ENCODE assay signal across 34 cellular contexts in the genomic region with DNA sequence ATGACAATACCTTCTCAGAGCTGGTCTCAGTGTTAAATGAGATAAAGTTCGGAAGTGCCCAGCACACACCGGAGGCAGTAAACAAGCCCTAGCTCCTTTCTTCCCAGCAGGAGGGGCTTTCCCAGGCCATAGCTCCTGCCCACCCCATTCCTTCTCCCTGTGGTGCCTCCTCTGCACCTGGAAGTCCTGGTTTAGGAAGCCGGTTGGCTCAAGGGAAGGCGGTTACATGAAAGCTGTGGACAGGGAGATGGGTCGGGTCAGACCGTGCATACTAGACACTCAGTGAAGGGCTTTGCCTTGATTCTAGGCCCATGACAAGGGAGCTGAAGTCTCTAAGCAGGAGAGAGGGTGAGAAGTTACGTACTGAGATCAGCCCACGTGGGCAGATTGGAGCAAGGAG. TPM values are rescaled to one million over a fixed set of nuclear protein-coding genes. Genes with fewer than 3 reads are reported as not detected.
"Had no signal": no experiment of that assay in that cellular context is flagged by ENCODE, and none has a peak within 500 bp of the region (broad histone marks: within the 10 kb centered on the region; RNA-seq: fewer than 3 reads in every experiment).

No MANE protein-coding gene starts in this region.

- ATAC-seq: activated CD4-positive, alpha-beta T cell treated with anti-CD3 and anti-CD28 coated beads for 36 hours; activated CD8-positive, alpha-beta memory T cell treated with anti-CD3 and anti-CD28 coated beads, Interleukin-2, amount 10 ng/mL, durations not matched to agents 7 days and 5 days; activated CD8-positive, alpha-beta T cell treated with anti-CD3 and anti-CD28 coated beads, Interleukin-2, amount 10 ng/mL, durations not matched to agents 7 days and 5 days; activated naive CD4-positive, alpha-beta T cell treated with anti-CD3 and anti-CD28 coated beads, Interleukin-2, amount 50 U/mL, for 72 hours; activated T-cell treated with anti-CD3 and anti-CD28 coated beads, Interleukin-2, amount 50 U/mL, for 72 hours; foreskin keratinocyte; gastrocnemius medialis; heart left ventricle; T-helper 17 cell had no signal

- H3K4me3 ChIP-seq: coronary artery, dorsolateral prefrontal cortex, esophagus muscularis mucosa, gastrocnemius medialis, heart left ventricle had no signal

- DNase-seq: activated CD4-positive, alpha-beta memory T cell treated with anti-CD3 and anti-CD28 coated beads for 36 hours; activated CD4-positive, alpha-beta T cell treated with anti-CD3 and anti-CD28 coated beads for 36 hours; activated CD4-positive, alpha-beta T cell treated with anti-CD3 and anti-CD28 coated beads, Interleukin-2, amount 10 ng/mL, durations not matched to agents 24 days and 14 days; activated CD4-positive, CD25-positive, alpha-beta regulatory T cell; activated CD4-positive, CD25-positive, alpha-beta regulatory T cell treated with anti-CD3 and anti-CD28 coated beads, Interleukin-2, amount 50 U/mL, for 72 hours; activated CD8-positive, alpha-beta memory T cell treated with anti-CD3 and anti-CD28 coated beads, Interleukin-2, amount 10 ng/mL, durations not matched to agents 7 days and 5 days; activated CD8-positive, alpha-beta memory T cell treated with anti-CD3 and anti-CD28 coated beads, Interleukin-2, amount 50 U/mL, for 4 hours; activated CD8-positive, alpha-beta T cell treated with anti-CD3 and anti-CD28 coated beads, Interleukin-2, amount 10 ng/mL, durations not matched to agents 7 days and 5 days; activated gamma-delta T cell; activated naive CD4-positive, alpha-beta T cell; activated naive CD4-positive, alpha-beta T cell treated with anti-CD3 and anti-CD28 coated beads, Interleukin-2, amount 10 ng/mL, durations not matched to agents 7 days and 5 days; activated naive CD8-positive, alpha-beta T cell treated with anti-CD3 and anti-CD28 coated beads, Interleukin-2, amount 10 ng/mL, durations not matched to agents 7 days and 5 days; activated T-cell treated with anti-CD3 and anti-CD28 coated beads, Interleukin-2, amount 50 U/mL, for 24 hours; activated T-cell treated with anti-CD3 and anti-CD28 coated beads, Interleukin-2, amount 50 U/mL, for 72 hours; brain microvascular endothelial cell; dorsolateral prefrontal cortex; effector memory CD4-positive, alpha-beta T cell; erythroblast; foreskin keratinocyte; gastrocnemius medialis; glutamatergic neuron; heart left ventricle; T-helper 1 cell; T-helper 17 cell; T1000; WERI-Rb-1 had no signal

- H3K4me1 ChIP-seq: foreskin keratinocyte, gastrocnemius medialis had no signal

- H3K4me3 Mint-ChIP-seq: activated CD4-positive, alpha-beta memory T cell treated with anti-CD3 and anti-CD28 coated beads for 36 hours; activated CD4-positive, alpha-beta T cell treated with anti-CD3 and anti-CD28 coated beads for 36 hours; activated CD4-positive, alpha-beta T cell treated with anti-CD3 and anti-CD28 coated beads, Interleukin-2, amount 10 ng/mL, durations not matched to agents 24 days and 14 days; activated CD8-positive, alpha-beta memory T cell treated with anti-CD3 and anti-CD28 coated beads, Interleukin-2, amount 10 ng/mL, durations not matched to agents 7 days and 5 days; activated CD8-positive, alpha-beta T cell treated with anti-CD3 and anti-CD28 coated beads, Interleukin-2, amount 10 ng/mL, durations not matched to agents 7 days and 5 days; activated naive CD4-positive, alpha-beta T cell treated with anti-CD3 and anti-CD28 coated beads, Interleukin-2, amount 10 ng/mL, durations not matched to agents 7 days and 5 days; activated naive CD8-positive, alpha-beta T cell treated with anti-CD3 and anti-CD28 coated beads, Interleukin-2, amount 10 ng/mL, durations not matched to agents 7 days and 5 days; activated T-cell treated with anti-CD3 and anti-CD28 coated beads, Interleukin-2, amount 50 U/mL, for 24 hours; activated T-cell treated with anti-CD3 and anti-CD28 coated beads, Interleukin-2, amount 50 U/mL, for 72 hours; central memory CD8-positive, alpha-beta T cell; dendritic cell treated with granulocyte-macrophage colony-stimulating factor and Interleukin-4, amounts not matched to agents 40 ng/mL and 50 ng/mL, for 4 days; T-helper 17 cell; T-helper 2 cell treated with Interferon-gamma antibody and Interleukin-4, amounts not matched to agents 5 μg/mL and 100 μg/mL, for 36 hours had no signal

- H3K9me3 Mint-ChIP-seq: activated CD4-positive, alpha-beta memory T cell treated with anti-CD3 and anti-CD28 coated beads for 36 hours; activated CD4-positive, alpha-beta T cell treated with anti-CD3 and anti-CD28 coated beads, Interleukin-2, amount 10 ng/mL, durations not matched to agents 24 days and 14 days; activated naive CD4-positive, alpha-beta T cell treated with anti-CD3 and anti-CD28 coated beads, Interleukin-2, amount 10 ng/mL, durations not matched to agents 7 days and 5 days; activated naive CD4-positive, alpha-beta T cell treated with anti-CD3 and anti-CD28 coated beads, Interleukin-2, amount 50 U/mL, for 72 hours; activated naive CD8-positive, alpha-beta T cell treated with anti-CD3 and anti-CD28 coated beads, Interleukin-2, amount 10 ng/mL, durations not matched to agents 7 days and 5 days; activated T-cell treated with anti-CD3 and anti-CD28 coated beads, Interleukin-2, amount 50 U/mL, for 24 hours; activated T-cell treated with anti-CD3 and anti-CD28 coated beads, Interleukin-2, amount 50 U/mL, for 72 hours; central memory CD8-positive, alpha-beta T cell; dendritic cell treated with granulocyte-macrophage colony-stimulating factor and Interleukin-4, amounts not matched to agents 40 ng/mL and 50 ng/mL, for 4 days; T-helper 2 cell treated with Interferon-gamma antibody and Interleukin-4, amounts not matched to agents 5 μg/mL and 100 μg/mL, for 36 hours had no signal

- H3K27ac ChIP-seq: brain microvascular endothelial cell, coronary artery, dorsolateral prefrontal cortex, esophagus muscularis mucosa, foreskin keratinocyte, gastrocnemius medialis, heart left ventricle, WERI-Rb-1 had no signal

- FAIRE-seq: astrocyte, bronchial epithelial cell had no signal

- H3K27ac Mint-ChIP-seq: activated CD4-positive, alpha-beta memory T cell treated with anti-CD3 and anti-CD28 coated beads for 36 hours; activated CD4-positive, alpha-beta T cell treated with anti-CD3 and anti-CD28 coated beads for 36 hours; activated CD4-positive, alpha-beta T cell treated with anti-CD3 and anti-CD28 coated beads, Interleukin-2, amount 10 ng/mL, durations not matched to agents 24 days and 14 days; activated CD8-positive, alpha-beta memory T cell treated with anti-CD3 and anti-CD28 coated beads, Interleukin-2, amount 10 ng/mL, durations not matched to agents 7 days and 5 days; activated CD8-positive, alpha-beta T cell treated with anti-CD3 and anti-CD28 coated beads, Interleukin-2, amount 10 ng/mL, durations not matched to agents 7 days and 5 days; activated naive CD4-positive, alpha-beta T cell treated with anti-CD3 and anti-CD28 coated beads, Interleukin-2, amount 10 ng/mL, durations not matched to agents 7 days and 5 days; activated naive CD4-positive, alpha-beta T cell treated with anti-CD3 and anti-CD28 coated beads, Interleukin-2, amount 50 U/mL, for 72 hours; activated naive CD8-positive, alpha-beta T cell treated with anti-CD3 and anti-CD28 coated beads, Interleukin-2, amount 10 ng/mL, durations not matched to agents 7 days and 5 days; activated T-cell treated with anti-CD3 and anti-CD28 coated beads, Interleukin-2, amount 50 U/mL, for 24 hours; activated T-cell treated with anti-CD3 and anti-CD28 coated beads, Interleukin-2, amount 50 U/mL, for 72 hours; dendritic cell treated with granulocyte-macrophage colony-stimulating factor and Interleukin-4, amounts not matched to agents 40 ng/mL and 50 ng/mL, for 4 days; T-helper 17 cell; T-helper 2 cell treated with Interferon-gamma antibody and Interleukin-4, amounts not matched to agents 5 μg/mL and 100 μg/mL, for 36 hours had no signal

- H3K9me3 ChIP-seq: esophagus muscularis mucosa, gastrocnemius medialis, heart left ventricle had no signal

- H3K27me3 ChIP-seq: brain microvascular endothelial cell, esophagus muscularis mucosa, gastrocnemius medialis, heart left ventricle had no signal

- H3K4me1 Mint-ChIP-seq: activated CD4-positive, alpha-beta T cell treated with anti-CD3 and anti-CD28 coated beads for 36 hours; activated CD4-positive, alpha-beta T cell treated with anti-CD3 and anti-CD28 coated beads, Interleukin-2, amount 10 ng/mL, durations not matched to agents 24 days and 14 days; activated CD8-positive, alpha-beta memory T cell treated with anti-CD3 and anti-CD28 coated beads, Interleukin-2, amount 10 ng/mL, durations not matched to agents 7 days and 5 days; activated naive CD4-positive, alpha-beta T cell treated with anti-CD3 and anti-CD28 coated beads, Interleukin-2, amount 10 ng/mL, durations not matched to agents 7 days and 5 days; activated naive CD8-positive, alpha-beta T cell treated with anti-CD3 and anti-CD28 coated beads, Interleukin-2, amount 10 ng/mL, durations not matched to agents 7 days and 5 days; central memory CD8-positive, alpha-beta T cell; T-helper 17 cell had no signal

- H3K36me3 ChIP-seq: brain microvascular endothelial cell, WERI-Rb-1 had no signal

- H3K36me3 Mint-ChIP-seq: activated CD4-positive, alpha-beta memory T cell treated with anti-CD3 and anti-CD28 coated beads for 36 hours; activated CD8-positive, alpha-beta memory T cell treated with anti-CD3 and anti-CD28 coated beads, Interleukin-2, amount 10 ng/mL, durations not matched to agents 7 days and 5 days; activated naive CD4-positive, alpha-beta T cell treated with anti-CD3 and anti-CD28 coated beads, Interleukin-2, amount 10 ng/mL, durations not matched to agents 7 days and 5 days; activated naive CD4-positive, alpha-beta T cell treated with anti-CD3 and anti-CD28 coated beads, Interleukin-2, amount 50 U/mL, for 72 hours; activated naive CD8-positive, alpha-beta T cell treated with anti-CD3 and anti-CD28 coated beads, Interleukin-2, amount 10 ng/mL, durations not matched to agents 7 days and 5 days had no signal

RNA-seq across cellular contexts. Expression of gene BEND7, which starts 8.6 kb away (rescaled TPM):
- total RNA-seq: activated CD4-positive, alpha-beta memory T cell treated with anti-CD3 and anti-CD28 coated beads for 36 hours; activated CD4-positive, alpha-beta T cell treated with anti-CD3 and anti-CD28 coated beads for 36 hours; activated CD4-positive, alpha-beta T cell treated with anti-CD3 and anti-CD28 coated beads, Interleukin-2, amount 10 ng/mL, durations not matched to agents 24 days and 14 days; activated CD8-positive, alpha-beta memory T cell treated with anti-CD3 and anti-CD28 coated beads, Interleukin-2, amount 10 ng/mL, durations not matched to agents 7 days and 5 days; activated CD8-positive, alpha-beta T cell treated with anti-CD3 and anti-CD28 coated beads, Interleukin-2, amount 10 ng/mL, durations not matched to agents 7 days and 5 days; activated naive CD4-positive, alpha-beta T cell treated with anti-CD3 and anti-CD28 coated beads, Interleukin-2, amount 50 U/mL, for 72 hours; activated naive CD8-positive, alpha-beta T cell treated with anti-CD3 and anti-CD28 coated beads, Interleukin-2, amount 10 ng/mL, durations not matched to agents 7 days and 5 days had no signal
